15 cellular contexts compared by ENCODE assay signal in the genomic region with DNA sequence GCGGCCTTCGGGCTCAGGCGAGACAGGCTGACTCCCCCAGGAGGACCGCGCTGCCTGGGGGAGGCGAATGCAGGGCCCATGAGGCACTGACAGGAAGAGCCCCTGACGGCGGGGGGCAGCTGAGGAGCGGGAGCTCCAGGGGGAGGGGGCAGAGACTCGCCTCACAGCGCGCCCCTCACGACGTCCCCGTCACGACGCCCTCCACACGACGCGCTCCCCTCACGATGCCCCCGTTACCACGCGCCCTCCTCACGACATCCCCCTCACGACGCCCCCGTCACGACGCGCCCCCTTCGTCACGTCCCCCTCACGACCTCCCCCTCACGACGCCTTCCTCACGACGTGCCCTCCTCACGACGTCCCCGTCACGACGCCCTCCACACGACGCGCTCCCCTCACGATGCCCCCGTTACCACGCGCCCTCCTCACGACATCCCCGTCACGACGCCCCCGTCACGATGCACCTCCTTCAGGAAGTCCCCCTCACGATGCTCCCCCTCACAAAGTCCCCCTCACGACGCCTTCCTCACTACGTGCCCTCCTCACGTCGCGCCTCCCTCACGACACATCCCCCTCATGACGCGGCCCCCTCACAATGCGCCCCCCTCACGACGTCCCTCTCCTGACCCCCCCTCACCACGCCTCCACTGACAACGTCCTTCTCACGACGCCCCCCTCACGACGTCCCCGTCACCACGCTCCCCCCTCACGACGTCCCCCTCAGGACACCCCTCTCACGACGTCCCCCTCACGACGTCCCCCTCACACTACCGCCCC.
DNase-seq lines count a peak whose midpoint lies in the region; ATAC-seq and TF ChIP-seq lines count a peak whose summit lies in the region.
"Had no signal": no experiment of that assay in that cellular context is flagged by ENCODE, and none has a peak within 500 bp of the region (broad histone marks: within the 10 kb centered on the region; RNA-seq: fewer than 3 reads in every experiment).

No MANE protein-coding gene starts in this region.

- H3K9me3 ChIP-seq in GM23248 (ENCODE audit: low read depth) (no peaks in the 10 kb centered on the region), SJCRH30 (replicated peaks) (no peaks in the 10 kb centered on the region)
- H3K9me3 ChIP-seq: tibial nerve had no signal

- H3K9me2 ChIP-seq in GM23248 (ENCODE audit: insufficient read depth): no peaks in the 10 kb centered on the region

- H4K20me1 ChIP-seq in GM23248 (ENCODE audit: insufficient read depth): no peaks in the 10 kb centered on the region

- H3K4me2 ChIP-seq in GM23248 (ENCODE audit: unreplicated experiment): peak overlapping the region; percentile 49

- DNase-seq in GM23248 (no peak), fibroblast of the aortic adventitia (ENCODE audit: low read depth) (no peak), skeletal muscle cell (ENCODE audit: low read depth) (no peak), SJCRH30 (no peak), GOT3 (lab: John Stamatoyannopoulos, UW) (no peak)
- no peak for DNase-seq in stimulated activated CD4-positive, alpha-beta T cell treated with anti-CD3 and anti-CD28 coated beads, Interleukin-2, amount 100 ng/mL, for 48 hours
- DNase-seq: activated naive CD8-positive, alpha-beta T cell treated with anti-CD3 and anti-CD28 coated beads, Interleukin-2, amount 50 U/mL, for 24 hours; HFFc6; NCI-H1436 treated with DMSO at 0.1 percent for 48 hours; stimulated activated CD4-positive, alpha-beta T cell treated with anti-CD3 and anti-CD28 coated beads, Interleukin-12 subunit alpha, Interleukin-12 subunit beta, amount 100 ng/mL, for 4 hours had no signal

- in situ Hi-C loops in GM23248 (cut with MboI): no loop called here

- H3F3A ChIP-seq in GM23248 (ENCODE audit: insufficient read depth): no peaks in the 10 kb centered on the region

- H3K9ac ChIP-seq in GM23248: no peak overlapping the region

- H2AFZ ChIP-seq in GM23248: peak overlapping the region; percentile 63; the same call in 1 of the 2 replicates

- peaks cover 31% of the 10 kb centered on the region; the same call in 1 of the 2 replicates for H3K27me3 ChIP-seq in GM23248 (replicated peaks; ENCODE audit: insufficient read depth)
- 0 out of 2 replicates have a peak, but pooled peaks cover 4% of the 10 kb centered on the region for H3K27me3 ChIP-seq in SJCRH30

- H3K4me3 ChIP-seq in GM23248 (peak overlapping the region; percentile 52), fibroblast of the aortic adventitia (ENCODE audit: low read depth, low read length) (peak overlapping the region; percentile 52), skeletal muscle cell (ENCODE audit: low read depth, low read length) (peak overlapping the region; percentile 32), SJCRH30 (no peak overlapping the region)
- H3K4me3 ChIP-seq: lung had no signal

- H3K4me1 ChIP-seq in GM23248 (ENCODE audit: insufficient read depth) (no peaks in the 10 kb centered on the region), SJCRH30 (0 out of 2 replicates have a peak, but pooled peaks cover 2% of the 10 kb centered on the region)

- H3K36me3 ChIP-seq in GM23248 (ENCODE audit: low read depth): no peaks in the 10 kb centered on the region
- no peaks in the 10 kb centered on the region for H3K36me3 ChIP-seq in SJCRH30
- H3K36me3 ChIP-seq: tibial nerve had no signal

- 31 to 46% methylated on average over 8 to 83 of the region's 84 CpGs for WGBS in GM23248 (ENCODE audit: low coverage in 1 of 2, low lambda C conversion rate in 2 of 2, missing lambda C conversion rate in 2 of 2), 2 experiments

- H3K79me2 ChIP-seq in GM23248 (ENCODE audit: insufficient read depth): no peaks in the 10 kb centered on the region

- H3K27ac ChIP-seq in GM23248: no peak overlapping the region
- peak overlapping the region; percentile 65; the same call in 1 of the 2 replicates for H3K27ac ChIP-seq in VCaP
- no peak overlapping the region for H3K27ac ChIP-seq in SJCRH30
- H3K27ac ChIP-seq: C4-2B, tibial nerve had no signal

- no peak for ATAC-seq in esophagus mucosa

- TF ChIP-seq CTCF in VCaP (conservative IDR thresholded peaks at IDR 0.05) (no peak), fibroblast of the aortic adventitia (IDR thresholded peaks at IDR 0.05; ENCODE audit: insufficient read depth, low read length) (no peak)
